ENCODE assay signal across 15 cellular contexts in genomic region chr5:58496488-58496887, GRCh38. TPM values are rescaled to one million over a fixed set of nuclear protein-coding genes. Genes with fewer than 3 reads are reported as not detected.
DNase-seq lines count a peak whose midpoint lies in the region; ATAC-seq, FAIRE-seq and TF ChIP-seq lines count a peak whose summit lies in the region.
"Had no signal": no experiment of that assay in that cellular context is flagged by ENCODE, and none has a peak within 500 bp of the region (broad histone marks: within the 10 kb centered on the region; RNA-seq: fewer than 3 reads in every experiment).

No MANE protein-coding gene starts in this region.

- no peak overlapping the region for H3K9ac ChIP-seq in DND-41 (ENCODE audit: low read depth, low read length)
- no peak overlapping the region for H3K9ac ChIP-seq in GM12878 (ENCODE audit: control insufficient read depth, insufficient read depth, low read length)

- H4K20me1 ChIP-seq in DND-41 (ENCODE audit: insufficient read depth, low read length) (no peaks in the 10 kb centered on the region), GM12878 (ENCODE audit: control insufficient read depth, insufficient read depth) (no peaks in the 10 kb centered on the region)

- H3K36me3 ChIP-seq in DND-41 (ENCODE audit: insufficient read depth, low read length) (no peaks in the 10 kb centered on the region), GM12878 (ENCODE audit: control insufficient read depth in 2 of 2, insufficient read depth in 2 of 2, low read length in 1 of 2) (no peaks in the 10 kb centered on the region), small intestine (ENCODE audit: control insufficient read depth in 2 of 2, insufficient read depth in 2 of 2, low read length in 2 of 2) (no peaks in the 10 kb centered on the region)
- H3K36me3 ChIP-seq: ascending aorta had no signal

- BruUV-seq in GM12878 (replicated peaks; lab: Mats Ljungman, UMichigan), result no TSS peak

- 19% methylated on average over 3 of the region's 3 CpGs for WGBS in GM12878 (ENCODE audit: insufficient coverage, insufficient replicate concordance, low lambda C conversion rate, missing lambda C conversion rate)
- 50 to 70% (median 52%) methylated on average over 3 of the region's 3 CpGs for WGBS in small intestine, 3 donors

- no peaks in the 10 kb centered on the region for H3K27me3 ChIP-seq in DND-41 (ENCODE audit: insufficient read depth, low read length, poor library complexity)
- H3K27me3 ChIP-seq in GM12878 (replicated peaks in 1 of 2; ENCODE audit: control insufficient read depth in 2 of 2, insufficient read depth in 2 of 2, low read length in 1 of 2), result no peaks in the 10 kb centered on the region; a peak in 1 of 4 replicates
- H3K27me3 ChIP-seq in small intestine (ENCODE audit: control insufficient read depth in 2 of 2, insufficient read depth in 2 of 2, low read length in 2 of 2), result no peaks in the 10 kb centered on the region
- H3K27me3 ChIP-seq: ascending aorta, spleen had no signal

- intact Hi-C loops in GM12878 (cut with micrococcal nuclease; ENCODE audit: unreplicated experiment), result no loop called here

- TF ChIP-seq POLR2A in GM12878 (IDR thresholded peaks at IDR 0.05; ENCODE audit: low read depth, low read length), result no peak

- in situ Hi-C loops in GM12878 (cut with MboI), result no loop called here

- ATAC-seq in DND-41 (ENCODE audit: insufficient read depth, low read depth) (no peak), GM12878 (no peak), GM21360 (IDR thresholded peaks at IDR 0.05; ENCODE audit: unreplicated experiment) (no peak), HG03097 (IDR thresholded peaks at IDR 0.05; ENCODE audit: low FRiP score, unreplicated experiment) (no peak)

- H3K36me3 Mint-ChIP-seq in nephron progenitor cell (ENCODE audit: low read depth), result no peaks in the 10 kb centered on the region
- H3K36me3 Mint-ChIP-seq: immature natural killer cell had no signal

- peak; percentile 42 for TF ChIP-seq CTCF in DND-41 (IDR thresholded peaks at IDR 0.05; ENCODE audit: borderline replicate concordance, extremely low read depth, low read length, poor library complexity, severe bottlenecking)
- TF ChIP-seq CTCF in GM12878 (IDR thresholded peaks at IDR 0.05 in 2 of 3, conservative IDR thresholded peaks at IDR 0.05 in 1 of 3; ENCODE audit: control insufficient read depth in 2 of 3, extremely low read depth in 1 of 3, insufficient read depth in 1 of 3, low read depth in 3 of 3, low read length in 3 of 3), result 0 out of 6 replicates have a peak, but pooled peaks of 2 of the 3 experiments have one; percentile 2 to 11
- TF ChIP-seq CTCF in nephron progenitor cell (IDR thresholded peaks at IDR 0.05), result peak; percentile 41

- POLR2A ChIA-PET in GM12878 (lab: Charles Lee), result no interaction called here

- FAIRE-seq in GM12878 (lab: Jason Lieb, UNC) (no peak), small intestine (lab: Jason Lieb, UNC) (no peak)
- FAIRE-seq: D721Med, HTR-8/SVneo had no signal

- DNase-seq in DND-41 (no peak), HT-29 (ENCODE audit: low spot score) (peak; percentile 10), GM12878 (ENCODE audit: low read depth, low spot score) (no peak), nephron progenitor cell (no peak), NCI-H1417 treated with DMSO at 0.1 percent for 48 hours (lab: John Stamatoyannopoulos, UW) (no peak), small intestine (no peak)
- DNase-seq: activated T-cell treated with anti-CD3 and anti-CD28 coated beads, Interleukin-2, amount 50 U/mL, for 1 hour; immature natural killer cell; NCI-H2081 had no signal

- no peak for TF ChIP-seq RAD21 in GM12878 (IDR thresholded peaks at IDR 0.05; ENCODE audit: insufficient read depth, low read depth, low read length)

- no peaks in the 10 kb centered on the region for H3K9me3 Mint-ChIP-seq in nephron progenitor cell

- SMC1A ChIA-PET in GM12878 (lab: Charles Lee; ENCODE audit: uncharacterized antibody, unreplicated experiment), result interaction anchor here (0.8 to 5.0 kb wide), 3 partner anchors 9 to 353 kb away, joined by 3 to 28 read pairs (median 6); no protein-coding TSS in a partner anchor

- H3K4me1 ChIP-seq in DND-41 (ENCODE audit: insufficient read depth, low read length), result no peaks in the 10 kb centered on the region
- no peaks in the 10 kb centered on the region for H3K4me1 ChIP-seq in GM12878 (ENCODE audit: control insufficient read depth, insufficient read depth, low read length)
- no peaks in the 10 kb centered on the region for H3K4me1 ChIP-seq in small intestine (ENCODE audit: control insufficient read depth in 2 of 2, insufficient read depth in 1 of 2, low read depth in 1 of 2, low read length in 1 of 2)
- H3K4me1 ChIP-seq: ascending aorta had no signal

- CTCF ChIA-PET in GM12878 (lab: Yijun Ruan, JAX), result interaction anchor here (1.0 to 4.8 kb wide), 7 partner anchors 11 to 360 kb away, joined by 3 to 73 read pairs (median 5); no protein-coding TSS in a partner anchor

- peaks cover 2% of the 10 kb centered on the region for H3K27me3 Mint-ChIP-seq in nephron progenitor cell (ENCODE audit: low read depth, poor library complexity)

- no peak overlapping the region for H3K27ac Mint-ChIP-seq in nephron progenitor cell
- H3K27ac Mint-ChIP-seq: immature natural killer cell had no signal

- H3K9me3 ChIP-seq in DND-41 (ENCODE audit: insufficient read depth, low read length, severe bottlenecking), result no peaks in the 10 kb centered on the region
- H3K9me3 ChIP-seq in GM12878 (replicated peaks; ENCODE audit: control insufficient read depth, insufficient read depth, low read length), result no peaks in the 10 kb centered on the region
- H3K9me3 ChIP-seq in small intestine (ENCODE audit: control insufficient read depth, low read depth), result no peaks in the 10 kb centered on the region
- H3K9me3 ChIP-seq: ascending aorta, spleen had no signal

- H3K27ac ChIP-seq in DND-41 (ENCODE audit: low read length), result no peak overlapping the region
- no peak overlapping the region for H3K27ac ChIP-seq in GM12878 (ENCODE audit: control insufficient read depth, insufficient read depth)
- H3K27ac ChIP-seq in small intestine (ENCODE audit: low read depth in 1 of 2, low read length in 1 of 2), result no peak overlapping the region
- H3K27ac ChIP-seq: ascending aorta had no signal

- no peaks in the 10 kb centered on the region for H3K4me1 Mint-ChIP-seq in nephron progenitor cell

- H3K4me2 ChIP-seq in DND-41 (ENCODE audit: insufficient read depth, low read length), result no peak overlapping the region
- no peak overlapping the region for H3K4me2 ChIP-seq in GM12878 (ENCODE audit: control insufficient read depth, insufficient read depth)

- no peak for TF ChIP-seq EP300 in GM12878 (IDR thresholded peaks at IDR 0.05; ENCODE audit: borderline replicate concordance in 1 of 2, control insufficient read depth in 1 of 2, low read depth in 2 of 2, low read length in 2 of 2)

- H3K79me2 ChIP-seq in DND-41 (ENCODE audit: insufficient read depth, low read length) (no peaks in the 10 kb centered on the region), GM12878 (ENCODE audit: control insufficient read depth, insufficient read depth, low read length) (no peaks in the 10 kb centered on the region)

- H3K4me3 ChIP-seq in DND-41 (ENCODE audit: low read depth in 1 of 2, low read length in 2 of 2) (no peak overlapping the region), GM12878 (no peak overlapping the region), small intestine (ENCODE audit: low read depth in 1 of 2, low read length in 2 of 2) (no peak overlapping the region)
- H3K4me3 ChIP-seq: ascending aorta, spleen had no signal

- H2AFZ ChIP-seq in DND-41 (ENCODE audit: low read depth, low read length) (no peak overlapping the region), GM12878 (ENCODE audit: control insufficient read depth, low read depth, low read length) (no peak overlapping the region)

- RAD21 ChIA-PET in GM12878 (lab: Charles Lee; ENCODE audit: unreplicated experiment), result interaction anchor here (1.8 kb wide), 1 partner anchor 352 kb away, joined by 6 read pairs; no protein-coding TSS in a partner anchor

- H3K4me3 Mint-ChIP-seq in nephron progenitor cell, result no peak overlapping the region
- H3K4me3 Mint-ChIP-seq: immature natural killer cell had no signal

RNA-seq across cellular contexts. Expression of gene GAPT, which starts 5.3 kb away (rescaled TPM):
- not detected in 2 replicates for total RNA-seq in HT-29 (2014; rRNA removed; shearing (Covaris generic))
- total RNA-seq in GM12878 (2013; cell fraction: nucleolus; rRNA removed), result not detected in 2 replicates
- total RNA-seq in GM12878 (2014; rRNA removed) (0.44 and 0.45 TPM in 2 replicates), GM12878 (2014; rRNA removed; fragmentation: Illumina TruSeq; extraction: Trizol) (0.69 and 0.85 TPM in 2 replicates), GM12878 (2021) (0.29 and 0.67 TPM in 2 replicates)
- polyA plus RNA-seq in GM12878 (2011; ENCODE audit: low read depth), result not detected
- polyA plus RNA-seq in GM12878 (2011; rRNA removed) (0.15 and 0.53 TPM in 2 replicates), GM12878 (2014; fragmentation: Illumina TruSeq; extraction: Trizol) (0.96 and 3.2 TPM in 2 replicates), GM12878 (2014; fragmentation: Nextera tagmentation; extraction: Ambion mirVana) (under 1 TPM; 0.47 to 0.79 TPM), GM12878 (2014; rRNA removed) (0.24 and 0.30 TPM in 2 replicates), GM12878 (2016; fragmentation: Nextera tagmentation; extraction: Ambion mirVana) (not detected), small intestine (1 to 10 TPM in 1 of 3 donors, under 1 TPM in 1, not detected in 1; 0.46 to 5.1 TPM)
- 0.06 and 0.07 TPM in 2 replicates for polyA plus RNA-seq in GM12878 (2011; cell fraction: cytosol; rRNA removed)
- 0.33 and 0.51 TPM in 2 replicates for polyA plus RNA-seq in GM12878 (2011; cell fraction: nucleus; rRNA removed)
- polyA plus RNA-seq in GM12878 (2012), result 0.19 TPM in 1 of 2 replicates, not detected in the other
- polyA minus RNA-seq in GM12878 (2011; rRNA and poly(A)+ RNA removed), result not detected in 2 replicates
- polyA minus RNA-seq in GM12878 (2011; cell fraction: cytosol; rRNA and poly(A)+ RNA removed), result not detected in 2 replicates
- polyA minus RNA-seq in GM12878 (2011; cell fraction: nucleus; rRNA and poly(A)+ RNA removed), result 0.36 TPM in 1 of 2 replicates, not detected in the other
- total RNA-seq: ascending aorta had no signal

RNA-seq across cellular contexts. Expression of gene PLK2, which starts 36.6 kb away (rescaled TPM):
- total RNA-seq in HT-29 (2014; rRNA removed; shearing (Covaris generic)), result 984 and 1,144 TPM in 2 replicates
- total RNA-seq in GM12878 (2013; cell fraction: nucleolus; rRNA removed), result 12.6 and 20.1 TPM in 2 replicates
- total RNA-seq in GM12878 (2014; rRNA removed), result 0.38 and 0.73 TPM in 2 replicates
- 0.46 and 0.63 TPM in 2 replicates for total RNA-seq in GM12878 (2014; rRNA removed; fragmentation: Illumina TruSeq; extraction: Trizol)
- 0.56 and 0.69 TPM in 2 replicates for total RNA-seq in GM12878 (2021)
- polyA plus RNA-seq in GM12878 (2011; ENCODE audit: low read depth), result 1.2 TPM
- 3.9 and 6.3 TPM in 2 replicates for polyA plus RNA-seq in GM12878 (2011; rRNA removed)
- polyA plus RNA-seq in GM12878 (2011; cell fraction: cytosol; rRNA removed), result 3.6 and 4.2 TPM in 2 replicates
- polyA plus RNA-seq in GM12878 (2011; cell fraction: nucleus; rRNA removed), result 11.5 and 12.2 TPM in 2 replicates
- polyA plus RNA-seq in GM12878 (2012), result 0.73 and 1.0 TPM in 2 replicates
- polyA plus RNA-seq in GM12878 (2014; fragmentation: Illumina TruSeq; extraction: Trizol), result 0.27 and 0.34 TPM in 2 replicates
- polyA plus RNA-seq in GM12878 (2014; fragmentation: Nextera tagmentation; extraction: Ambion mirVana), result under 1 TPM; 0.07 to 0.16 TPM
- polyA plus RNA-seq in GM12878 (2014; rRNA removed), result 0.04 and 0.35 TPM in 2 replicates
- 1 to 10 TPM in 1 of 2 experiments, under 1 TPM in 1; 0.47 to 1.0 TPM for polyA plus RNA-seq in GM12878 (2016; fragmentation: Nextera tagmentation; extraction: Ambion mirVana)
- polyA minus RNA-seq in GM12878 (2011; rRNA and poly(A)+ RNA removed), result 7.7 and 9.5 TPM in 2 replicates
- 8.1 and 11.0 TPM in 2 replicates for polyA minus RNA-seq in GM12878 (2011; cell fraction: cytosol; rRNA and poly(A)+ RNA removed)
- 26.2 and 28.4 TPM in 2 replicates for polyA minus RNA-seq in GM12878 (2011; cell fraction: nucleus; rRNA and poly(A)+ RNA removed)
- polyA plus RNA-seq in small intestine, result 10 to 100 TPM in 1 of 3 donors, 1 to 10 TPM in 2; 5.8 to 10.3 (median 9.1) TPM

Comparison
In these comparisons a context has a peak if more than half of its experiments do, and no peak if none do; other contexts are left out.
1. RNA of gene PLK2, which starts 36.6 kb away (total RNA-seq): 984 to 1,144 TPM in HT-29; 0.38 to 20.1 TPM in GM12878; every median in the first group is over 10 times any median in the second.
2. Peak in every context shown above with its lines, with median percentiles within 50 percentile points of each other: CTCF ChIP-seq.